In genomic region chr12:126926023-126926600, GRCh38 we compare ENCODE assay signal across 19 cellular contexts.
DNase-seq lines count a peak whose midpoint lies in the region; ATAC-seq and TF ChIP-seq lines count a peak whose summit lies in the region.
"Had no signal": no experiment of that assay in that cellular context is flagged by ENCODE, and none has a peak within 500 bp of the region (broad histone marks: within the 10 kb centered on the region; RNA-seq: fewer than 3 reads in every experiment).

No MANE protein-coding gene starts in this region.

- TF ChIP-seq CTCF in OCI-LY7 (conservative IDR thresholded peaks at IDR 0.05; ENCODE audit: low read length) (peak; percentile 35), dorsolateral prefrontal cortex (IDR thresholded peaks at IDR 0.05 in 54 of 56, conservative IDR thresholded peaks at IDR 0.05 in 2 of 56; ENCODE audit: low read depth in 1 of 56, partially characterized antibody in 56 of 56) (peak in 5 of 56 donors; percentile 8 to 33 (median 24))
- no peak for TF ChIP-seq CTCF in activated CD8-positive, alpha-beta T cell treated with anti-CD3 and anti-CD28 coated beads for 36 hours (IDR thresholded peaks at IDR 0.05)

- in situ Hi-C loops in G401 (cut with HindIII; ENCODE audit: low sequenced_read_pairs): no loop called here

- no peaks in the 10 kb centered on the region for H3K4me1 Mint-ChIP-seq in activated CD8-positive, alpha-beta T cell treated with anti-CD3 and anti-CD28 coated beads for 36 hours (ENCODE audit: low read depth)

- CTCF ChIA-PET in OCI-LY7 (lab: Charles Lee; ENCODE audit: unreplicated experiment): no interaction called here
- CTCF ChIA-PET in activated CD8-positive, alpha-beta T cell treated with anti-CD3 and anti-CD28 coated beads for 36 hours (lab: Charles Lee): no interaction called here

- H3K4me1 ChIP-seq in OCI-LY7 (ENCODE audit: insufficient read depth, low read length, poor library complexity, severe bottlenecking): no peaks in the 10 kb centered on the region
- H3K4me1 ChIP-seq: esophagus squamous epithelium, heart right ventricle, prostate gland had no signal

- POLR2A ChIA-PET in OCI-LY7 (lab: Charles Lee): no interaction called here
- POLR2A ChIA-PET in activated CD8-positive, alpha-beta T cell treated with anti-CD3 and anti-CD28 coated beads for 36 hours (lab: Charles Lee): no interaction called here

- no peaks in the 10 kb centered on the region for H4K20me1 ChIP-seq in OCI-LY7 (ENCODE audit: insufficient read depth, low read length)

- no peak overlapping the region for H3K27ac Mint-ChIP-seq in activated CD8-positive, alpha-beta T cell treated with anti-CD3 and anti-CD28 coated beads for 36 hours

- H3K79me2 ChIP-seq in OCI-LY7 (ENCODE audit: insufficient read depth, low read depth, low read length): no peaks in the 10 kb centered on the region

- no peak overlapping the region for H3K4me3 Mint-ChIP-seq in activated CD8-positive, alpha-beta T cell treated with anti-CD3 and anti-CD28 coated beads for 36 hours

- no peaks in the 10 kb centered on the region for H3K36me3 ChIP-seq in OCI-LY7 (ENCODE audit: insufficient read depth, low read length)
- H3K36me3 ChIP-seq: esophagus squamous epithelium, heart right ventricle, prostate gland had no signal

- H3K9me3 ChIP-seq in OCI-LY7 (ENCODE audit: low read length): no peaks in the 10 kb centered on the region
- H3K9me3 ChIP-seq: esophagus squamous epithelium, heart right ventricle, prostate gland, SK-N-SH had no signal

- no peaks in the 10 kb centered on the region for H3K27me3 ChIP-seq in dorsolateral prefrontal cortex
- H3K27me3 ChIP-seq: esophagus squamous epithelium had no signal

- H3K27me3 Mint-ChIP-seq in activated CD8-positive, alpha-beta T cell treated with anti-CD3 and anti-CD28 coated beads for 36 hours: no peaks in the 10 kb centered on the region

- intact Hi-C loops in OCI-LY7 (cut with micrococcal nuclease; ENCODE audit: unreplicated experiment) (no loop called here), left colon (cut with DNase I, micrococcal nuclease) (no loop called here), dorsolateral prefrontal cortex (cut with DNase I) (no loop called here)
- intact Hi-C loops in activated CD8-positive, alpha-beta T cell treated with anti-CD3 and anti-CD28 coated beads for 36 hours (cut with micrococcal nuclease): no loop called here

- DNase-seq in G401 (ENCODE audit: low spot score) (peak; percentile 31), OCI-LY7 (ENCODE audit: low spot score) (peak; percentile 12), left colon (no peak), dorsolateral prefrontal cortex (no peak)
- DNase-seq in activated CD8-positive, alpha-beta T cell treated with anti-CD3 and anti-CD28 coated beads for 36 hours: no peak
- DNase-seq: activated CD8-positive, alpha-beta memory T cell treated with anti-CD3 and anti-CD28 coated beads for 24 hours; activated effector memory CD4-positive, alpha-beta T cell treated with anti-CD3 and anti-CD28 coated beads, Interleukin-2, amount 50 U/mL, for 16 hours; dermis blood vessel endothelial cell; DMS79; esophagus squamous epithelium; heart right ventricle; kidney glomerular epithelial cell; NCI-H2029; SK-N-SH had no signal

- H3K9me3 Mint-ChIP-seq in activated CD8-positive, alpha-beta T cell treated with anti-CD3 and anti-CD28 coated beads for 36 hours: no peaks in the 10 kb centered on the region

- H2AFZ ChIP-seq in OCI-LY7 (ENCODE audit: low read length): no peak overlapping the region

- H3K4me2 ChIP-seq in OCI-LY7 (ENCODE audit: low read length): no peak overlapping the region
- H3K4me2 ChIP-seq: KMS-11, SK-N-SH had no signal

- H3K9me2 ChIP-seq in OCI-LY7 (ENCODE audit: insufficient read depth, low read length): no peaks in the 10 kb centered on the region
- H3K9me2 ChIP-seq: SK-N-SH had no signal

- no TSS peak for BruUV-seq in OCI-LY7 (replicated peaks; lab: Mats Ljungman, UMichigan)

- H3K27ac ChIP-seq in OCI-LY7 (ENCODE audit: low read depth, low read length, poor library complexity, severe bottlenecking): no peak overlapping the region
- H3K27ac ChIP-seq in dorsolateral prefrontal cortex: no peak overlapping the region
- H3K27ac ChIP-seq: esophagus squamous epithelium, heart right ventricle, KMS-11, prostate gland had no signal

- no peaks in the 10 kb centered on the region for H3K36me3 Mint-ChIP-seq in activated CD8-positive, alpha-beta T cell treated with anti-CD3 and anti-CD28 coated beads for 36 hours (ENCODE audit: low read depth)

- H3K4me3 ChIP-seq in OCI-LY7 (ENCODE audit: low read depth, low read length, poor library complexity, severe bottlenecking): no peak overlapping the region
- H3K4me3 ChIP-seq in dorsolateral prefrontal cortex: no peak overlapping the region
- H3K4me3 ChIP-seq: esophagus squamous epithelium, heart right ventricle, prostate gland had no signal

- ATAC-seq in GM21717 (IDR thresholded peaks at IDR 0.05; ENCODE audit: unreplicated experiment): peak; percentile 72
- peak; percentile 72 for ATAC-seq in left colon
- ATAC-seq in activated CD8-positive, alpha-beta T cell treated with anti-CD3 and anti-CD28 coated beads for 36 hours: no peak
- ATAC-seq in HG03196 (IDR thresholded peaks at IDR 0.05; ENCODE audit: unreplicated experiment): no peak
- no peak for ATAC-seq in HG02642 (IDR thresholded peaks at IDR 0.05; ENCODE audit: poor library complexity, unreplicated experiment)
- ATAC-seq: heart right ventricle had no signal

Comparison
In these comparisons a context has a peak if more than half of its experiments do, and no peak if none do; other contexts are left out.
1. DNase-seq: peak in G401 (single experiment) and OCI-LY7 (single experiment); none in left colon (0 of 2), activated CD8-positive, alpha-beta T cell treated with anti-CD3 and anti-CD28 coated beads for 36 hours (single experiment) and dorsolateral prefrontal cortex (0 of 10).
2. ATAC-seq: peak in GM21717 (single experiment) and left colon (single experiment); none in activated CD8-positive, alpha-beta T cell treated with anti-CD3 and anti-CD28 coated beads for 36 hours (single experiment), HG03196 (single experiment) and HG02642 (single experiment).